In the genomic region with DNA sequence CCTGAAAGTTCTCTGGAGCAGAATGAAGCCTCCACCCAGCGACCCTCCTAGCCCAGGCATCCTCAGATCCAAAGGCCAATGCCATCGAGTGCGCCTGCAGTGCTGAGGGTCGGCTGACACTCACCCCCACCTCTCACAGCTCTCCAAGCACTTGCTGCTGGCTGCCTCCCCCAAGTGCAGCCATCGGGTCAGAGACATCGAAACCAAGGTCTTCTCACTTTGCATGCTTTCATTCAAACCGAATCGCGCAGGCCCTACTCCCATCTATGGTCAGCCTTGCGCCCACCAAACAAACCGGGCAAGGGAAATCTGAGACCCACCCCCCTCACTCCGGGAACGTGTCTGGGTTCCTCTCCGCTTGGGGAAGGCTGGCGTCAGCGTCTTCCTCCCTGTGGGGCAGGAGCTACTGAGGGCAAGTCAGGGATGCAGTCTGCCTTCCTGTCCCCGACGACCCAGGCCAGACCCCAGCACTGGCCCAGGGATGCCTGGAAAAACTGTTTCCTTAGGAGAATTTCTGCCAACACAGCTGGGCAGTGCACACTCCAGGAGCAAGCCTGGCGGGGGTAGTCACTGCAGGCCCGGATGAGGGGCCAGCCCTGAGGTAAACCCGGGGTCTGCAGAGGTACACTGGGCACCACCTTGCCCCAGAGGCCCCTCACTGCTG, we compare ENCODE assay signal across 2 cellular contexts.
TF ChIP-seq lines count a peak whose summit lies in the region.

No MANE protein-coding gene starts in this region.

TF ChIP-seq in SK-N-SH, 30 proteins besides CTCF, POLR2A, EP300 and RAD21:
- TF ChIP-seq, protein P1, sequence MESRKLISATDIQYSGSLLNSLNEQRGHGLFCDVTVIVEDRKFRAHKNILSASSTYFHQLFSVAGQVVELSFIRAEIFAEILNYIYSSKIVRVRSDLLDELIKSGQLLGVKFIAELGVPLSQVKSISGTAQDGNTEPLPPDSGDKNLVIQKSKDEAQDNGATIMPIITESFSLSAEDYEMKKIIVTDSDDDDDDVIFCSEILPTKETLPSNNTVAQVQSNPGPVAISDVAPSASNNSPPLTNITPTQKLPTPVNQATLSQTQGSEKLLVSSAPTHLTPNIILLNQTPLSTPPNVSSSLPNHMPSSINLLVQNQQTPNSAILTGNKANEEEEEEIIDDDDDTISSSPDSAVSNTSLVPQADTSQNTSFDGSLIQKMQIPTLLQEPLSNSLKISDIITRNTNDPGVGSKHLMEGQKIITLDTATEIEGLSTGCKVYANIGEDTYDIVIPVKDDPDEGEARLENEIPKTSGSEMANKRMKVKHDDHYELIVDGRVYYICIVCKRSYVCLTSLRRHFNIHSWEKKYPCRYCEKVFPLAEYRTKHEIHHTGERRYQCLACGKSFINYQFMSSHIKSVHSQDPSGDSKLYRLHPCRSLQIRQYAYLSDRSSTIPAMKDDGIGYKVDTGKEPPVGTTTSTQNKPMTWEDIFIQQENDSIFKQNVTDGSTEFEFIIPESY (IDR thresholded peaks at IDR 0.05; ENCODE audit: borderline replicate concordance, low read depth), result no peak
- TF ChIP-seq GATA2 (CRISPR knock-in tag; IDR thresholded peaks at IDR 0.05) (no peak), EZH2phosphoT487 (IDR thresholded peaks at IDR 0.05; ENCODE audit: borderline replicate concordance, low read depth) (no peak), FOXJ3 (CRISPR knock-in tag; IDR thresholded peaks at IDR 0.05) (no peak), YY1 (IDR thresholded peaks at IDR 0.05; ENCODE audit: low read depth) (no peak), FOSL2 (IDR thresholded peaks at IDR 0.05; ENCODE audit: borderline replicate concordance, low read depth) (no peak), JUND (IDR thresholded peaks at IDR 0.05) (no peak), NRF1 (IDR thresholded peaks at IDR 0.05; ENCODE audit: low read depth, low read length) (no peak), GABPA (IDR thresholded peaks at IDR 0.05; ENCODE audit: low read depth) (no peak), TAF1 (IDR thresholded peaks at IDR 0.05; ENCODE audit: borderline replicate concordance, low read depth, low read length) (no peak), RFX5 (IDR thresholded peaks at IDR 0.05; ENCODE audit: low read length) (no peak), FOXM1 (IDR thresholded peaks at IDR 0.05; ENCODE audit: low read depth) (no peak), MEF2A (IDR thresholded peaks at IDR 0.05; ENCODE audit: borderline replicate concordance, low read depth) (no peak)
- TF ChIP-seq, protein P2, sequence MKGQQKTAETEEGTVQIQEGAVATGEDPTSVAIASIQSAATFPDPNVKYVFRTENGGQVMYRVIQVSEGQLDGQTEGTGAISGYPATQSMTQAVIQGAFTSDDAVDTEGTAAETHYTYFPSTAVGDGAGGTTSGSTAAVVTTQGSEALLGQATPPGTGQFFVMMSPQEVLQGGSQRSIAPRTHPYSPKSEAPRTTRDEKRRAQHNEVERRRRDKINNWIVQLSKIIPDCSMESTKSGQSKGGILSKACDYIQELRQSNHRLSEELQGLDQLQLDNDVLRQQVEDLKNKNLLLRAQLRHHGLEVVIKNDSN (IDR thresholded peaks at IDR 0.05; ENCODE audit: borderline replicate concordance, low read depth), result no peak
- TF ChIP-seq, protein P3, sequence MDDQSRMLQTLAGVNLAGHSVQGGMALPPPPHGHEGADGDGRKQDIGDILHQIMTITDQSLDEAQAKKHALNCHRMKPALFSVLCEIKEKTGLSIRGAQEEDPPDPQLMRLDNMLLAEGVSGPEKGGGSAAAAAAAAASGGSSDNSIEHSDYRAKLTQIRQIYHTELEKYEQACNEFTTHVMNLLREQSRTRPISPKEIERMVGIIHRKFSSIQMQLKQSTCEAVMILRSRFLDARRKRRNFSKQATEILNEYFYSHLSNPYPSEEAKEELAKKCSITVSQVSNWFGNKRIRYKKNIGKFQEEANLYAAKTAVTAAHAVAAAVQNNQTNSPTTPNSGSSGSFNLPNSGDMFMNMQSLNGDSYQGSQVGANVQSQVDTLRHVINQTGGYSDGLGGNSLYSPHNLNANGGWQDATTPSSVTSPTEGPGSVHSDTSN (IDR thresholded peaks at IDR 0.05), result no peak

TF ChIP-seq in SK-N-SH treated with all-trans-retinoic acid at 6 μM for 48 hours, 23 proteins besides CTCF, POLR2A, EP300 and RAD21:
- TF ChIP-seq ZFP3 (CRISPR knock-in tag; IDR thresholded peaks at IDR 0.05) (no peak), TCF4 (CRISPR knock-in tag; IDR thresholded peaks at IDR 0.05; ENCODE audit: borderline replicate concordance) (no peak), ISL1 (CRISPR knock-in tag; IDR thresholded peaks at IDR 0.05) (no peak)
- TF ChIP-seq, protein P4, sequence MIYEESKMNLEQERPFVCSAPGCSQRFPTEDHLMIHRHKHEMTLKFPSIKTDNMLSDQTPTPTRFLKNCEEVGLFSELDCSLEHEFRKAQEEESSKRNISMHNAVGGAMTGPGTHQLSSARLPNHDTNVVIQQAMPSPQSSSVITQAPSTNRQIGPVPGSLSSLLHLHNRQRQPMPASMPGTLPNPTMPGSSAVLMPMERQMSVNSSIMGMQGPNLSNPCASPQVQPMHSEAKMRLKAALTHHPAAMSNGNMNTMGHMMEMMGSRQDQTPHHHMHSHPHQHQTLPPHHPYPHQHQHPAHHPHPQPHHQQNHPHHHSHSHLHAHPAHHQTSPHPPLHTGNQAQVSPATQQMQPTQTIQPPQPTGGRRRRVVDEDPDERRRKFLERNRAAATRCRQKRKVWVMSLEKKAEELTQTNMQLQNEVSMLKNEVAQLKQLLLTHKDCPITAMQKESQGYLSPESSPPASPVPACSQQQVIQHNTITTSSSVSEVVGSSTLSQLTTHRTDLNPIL (CRISPR knock-in tag; IDR thresholded peaks at IDR 0.05; ENCODE audit: low read depth), result no peak
- TF ChIP-seq, protein P5, sequence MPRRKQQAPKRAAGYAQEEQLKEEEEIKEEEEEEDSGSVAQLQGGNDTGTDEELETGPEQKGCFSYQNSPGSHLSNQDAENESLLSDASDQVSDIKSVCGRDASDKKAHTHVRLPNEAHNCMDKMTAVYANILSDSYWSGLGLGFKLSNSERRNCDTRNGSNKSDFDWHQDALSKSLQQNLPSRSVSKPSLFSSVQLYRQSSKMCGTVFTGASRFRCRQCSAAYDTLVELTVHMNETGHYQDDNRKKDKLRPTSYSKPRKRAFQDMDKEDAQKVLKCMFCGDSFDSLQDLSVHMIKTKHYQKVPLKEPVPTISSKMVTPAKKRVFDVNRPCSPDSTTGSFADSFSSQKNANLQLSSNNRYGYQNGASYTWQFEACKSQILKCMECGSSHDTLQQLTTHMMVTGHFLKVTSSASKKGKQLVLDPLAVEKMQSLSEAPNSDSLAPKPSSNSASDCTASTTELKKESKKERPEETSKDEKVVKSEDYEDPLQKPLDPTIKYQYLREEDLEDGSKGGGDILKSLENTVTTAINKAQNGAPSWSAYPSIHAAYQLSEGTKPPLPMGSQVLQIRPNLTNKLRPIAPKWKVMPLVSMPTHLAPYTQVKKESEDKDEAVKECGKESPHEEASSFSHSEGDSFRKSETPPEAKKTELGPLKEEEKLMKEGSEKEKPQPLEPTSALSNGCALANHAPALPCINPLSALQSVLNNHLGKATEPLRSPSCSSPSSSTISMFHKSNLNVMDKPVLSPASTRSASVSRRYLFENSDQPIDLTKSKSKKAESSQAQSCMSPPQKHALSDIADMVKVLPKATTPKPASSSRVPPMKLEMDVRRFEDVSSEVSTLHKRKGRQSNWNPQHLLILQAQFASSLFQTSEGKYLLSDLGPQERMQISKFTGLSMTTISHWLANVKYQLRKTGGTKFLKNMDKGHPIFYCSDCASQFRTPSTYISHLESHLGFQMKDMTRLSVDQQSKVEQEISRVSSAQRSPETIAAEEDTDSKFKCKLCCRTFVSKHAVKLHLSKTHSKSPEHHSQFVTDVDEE (CRISPR knock-in tag; IDR thresholded peaks at IDR 0.05), result no peak
- TF ChIP-seq, protein P6, sequence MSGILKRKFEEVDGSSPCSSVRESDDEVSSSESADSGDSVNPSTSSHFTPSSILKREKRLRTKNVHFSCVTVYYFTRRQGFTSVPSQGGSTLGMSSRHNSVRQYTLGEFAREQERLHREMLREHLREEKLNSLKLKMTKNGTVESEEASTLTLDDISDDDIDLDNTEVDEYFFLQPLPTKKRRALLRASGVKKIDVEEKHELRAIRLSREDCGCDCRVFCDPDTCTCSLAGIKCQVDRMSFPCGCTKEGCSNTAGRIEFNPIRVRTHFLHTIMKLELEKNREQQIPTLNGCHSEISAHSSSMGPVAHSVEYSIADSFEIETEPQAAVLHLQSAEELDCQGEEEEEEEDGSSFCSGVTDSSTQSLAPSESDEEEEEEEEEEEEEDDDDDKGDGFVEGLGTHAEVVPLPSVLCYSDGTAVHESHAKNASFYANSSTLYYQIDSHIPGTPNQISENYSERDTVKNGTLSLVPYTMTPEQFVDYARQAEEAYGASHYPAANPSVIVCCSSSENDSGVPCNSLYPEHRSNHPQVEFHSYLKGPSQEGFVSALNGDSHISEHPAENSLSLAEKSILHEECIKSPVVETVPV (CRISPR knock-in tag; IDR thresholded peaks at IDR 0.05), result no peak
TF ChIP-seq in SK-N-SH treated with all-trans-retinoic acid at 6 μM for 48 hours: peak in this region for 0.
